In the genomic region with DNA sequence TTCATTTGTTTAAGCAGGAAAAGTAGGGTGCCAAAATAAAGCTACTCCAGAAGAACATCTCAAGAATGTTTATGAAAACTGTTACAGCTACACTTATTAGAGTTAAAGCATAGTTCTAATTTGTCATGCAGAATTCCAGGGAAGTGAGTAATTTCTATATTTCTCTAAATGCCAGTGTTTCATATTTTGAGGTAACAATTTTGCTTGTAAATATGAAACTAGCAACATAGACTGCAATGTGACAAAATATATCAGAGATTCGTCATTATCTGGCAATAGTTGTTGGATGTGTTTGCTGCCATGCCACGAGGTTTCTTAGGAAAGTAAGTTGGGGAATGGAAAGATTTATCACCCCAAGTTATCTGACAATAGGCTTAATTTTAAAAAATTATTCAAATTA, we compare ENCODE assay signal across 11 cellular contexts.
A peak's percentile ranks its signal among the peaks of the same experiment; 100 is the strongest.
DNase-seq lines count a peak whose midpoint lies in the region; ATAC-seq, FAIRE-seq and TF ChIP-seq lines count a peak whose summit lies in the region.
"Had no signal": no experiment of that assay in that cellular context is flagged by ENCODE, and none has a peak within 500 bp of the region (broad histone marks: within the 10 kb centered on the region; RNA-seq: fewer than 3 reads in every experiment).

No MANE protein-coding gene starts in this region.

- TF ChIP-seq POLR2A in gastroesophageal sphincter (IDR thresholded peaks at IDR 0.05), result no peak

- no peak for FAIRE-seq in bronchial epithelial cell (lab: Jason Lieb, UNC)
- FAIRE-seq in pancreas (lab: Jason Lieb, UNC), result no peak

- H3K36me3 ChIP-seq in A673 (ENCODE audit: insufficient read depth, low read length, poor library complexity, severe bottlenecking) (no peaks in the 10 kb centered on the region), bronchial epithelial cell (ENCODE audit: control insufficient read depth, insufficient read depth, low read length) (no peaks in the 10 kb centered on the region), left lung (no peaks in the 10 kb centered on the region), gastroesophageal sphincter (no peaks in the 10 kb centered on the region), pancreas (no peaks in the 10 kb centered on the region)

- H3K27ac ChIP-seq in A673 (ENCODE audit: low read depth, low read length, poor library complexity, severe bottlenecking) (peak overlapping the region; percentile 72), left lung (peak overlapping the region in 1 of 2 donors; percentile 20), gastroesophageal sphincter (peak overlapping the region in 1 of 4 donors; percentile 0), pancreas (no peak overlapping the region)

- intact Hi-C loops in A673 (cut with micrococcal nuclease; ENCODE audit: unreplicated experiment) (loop anchor here (5.0 to 10.0 kb wide), 3 partner anchors 103 to 619 kb away; no protein-coding TSS in a partner anchor), left lung (cut with DNase I) (no loop called here), pancreas (cut with DNase I) (no loop called here)

- POLR2A ChIA-PET in A673 (lab: Charles Lee; ENCODE audit: low non-redundant PET), result interaction anchor here (0.8 kb wide), 1 partner anchor 406 kb away, joined by 7 read pairs; no protein-coding TSS in a partner anchor

- no TSS peak for BruUV-seq in A673 (replicated peaks; lab: Mats Ljungman, UMichigan)

- peak; percentile 45 for ATAC-seq in left lung
- no peak for ATAC-seq in gastroesophageal sphincter
- no peak for ATAC-seq in pancreas
- ATAC-seq in HG02852 (IDR thresholded peaks at IDR 0.05; ENCODE audit: unreplicated experiment), result no peak
- ATAC-seq: WTC11 had no signal

- TF ChIP-seq EP300 in gastroesophageal sphincter (IDR thresholded peaks at IDR 0.05), result no peak

- H3K9me3 ChIP-seq in A673 (ENCODE audit: low read depth, low read length, poor library complexity, severe bottlenecking), result no peaks in the 10 kb centered on the region
- H3K9me3 ChIP-seq in left lung, result no peaks in the 10 kb centered on the region
- no peaks in the 10 kb centered on the region for H3K9me3 ChIP-seq in gastroesophageal sphincter
- no peaks in the 10 kb centered on the region for H3K9me3 ChIP-seq in pancreas

- CTCF ChIA-PET in A673 (lab: Charles Lee), result no interaction called here

- peaks cover 70% of the 10 kb centered on the region for H3K4me1 ChIP-seq in A673 (ENCODE audit: insufficient read depth, low read length, poor library complexity, severe bottlenecking)
- H3K4me1 ChIP-seq in left lung, result no peaks in the 10 kb centered on the region
- peaks cover 0 to 31% (median under 1%) of the 10 kb centered on the region in 3 donors for H3K4me1 ChIP-seq in gastroesophageal sphincter
- peaks cover 0 to 3% (median 2%) of the 10 kb centered on the region in 3 donors for H3K4me1 ChIP-seq in pancreas

- H3K4me3 ChIP-seq in A673 (ENCODE audit: low read depth, low read length, poor library complexity, severe bottlenecking) (no peak overlapping the region), bronchial epithelial cell (ENCODE audit: low read depth, low read length) (no peak overlapping the region), left lung (no peak overlapping the region), gastroesophageal sphincter (no peak overlapping the region), pancreas (no peak overlapping the region)

- DNase-seq in A673 (ENCODE audit: low spot score) (no peak), M059J (ENCODE audit: low read depth) (peak; percentile 41), bronchial epithelial cell (ENCODE audit: low read depth) (peak; percentile 29), left lung (no peak), NCI-H2107 treated with DMSO at 0.1 percent for 48 hours (lab: John Stamatoyannopoulos, UW; ENCODE audit: unreplicated experiment) (no peak), pancreas (no peak)
- DNase-seq: activated naive CD4-positive, alpha-beta T cell treated with anti-CD3 and anti-CD28 coated beads for 36 hours; occipital lobe had no signal

- H3K27me3 ChIP-seq in A673 (replicated peaks; ENCODE audit: insufficient read depth, low read depth, low read length, poor library complexity) (no peaks in the 10 kb centered on the region), bronchial epithelial cell (ENCODE audit: control insufficient read depth, insufficient read depth, low read length) (no peaks in the 10 kb centered on the region), left lung (no peaks in the 10 kb centered on the region), gastroesophageal sphincter (no peaks in the 10 kb centered on the region), pancreas (no peaks in the 10 kb centered on the region)

- TF ChIP-seq CTCF in A673 (conservative IDR thresholded peaks at IDR 0.05; ENCODE audit: low read depth, low read length) (no peak), bronchial epithelial cell (IDR thresholded peaks at IDR 0.05; ENCODE audit: insufficient read depth, low read length, severe bottlenecking) (no peak), left lung (IDR thresholded peaks at IDR 0.05) (no peak), gastroesophageal sphincter (IDR thresholded peaks at IDR 0.05) (no peak), pancreas (IDR thresholded peaks at IDR 0.05) (no peak)

- 29 to 42% methylated on average over 2 of the region's 2 CpGs for WGBS in gastroesophageal sphincter (ENCODE audit: low coverage in 1 of 2), 2 donors
- WGBS in pancreas, 2 donors, result 53 to 77% methylated on average over 2 of the region's 2 CpGs

Comparison
In these comparisons a context has a peak if more than half of its experiments do, and no peak if none do; other contexts are left out.
1. DNase-seq: peak in M059J (single experiment) and bronchial epithelial cell (single experiment); none in A673 (single experiment), left lung (0 of 2), NCI-H2107 treated with DMSO at 0.1 percent for 48 hours (single experiment) and pancreas (0 of 6).